17 cellular contexts compared by ENCODE assay signal in the genomic region with DNA sequence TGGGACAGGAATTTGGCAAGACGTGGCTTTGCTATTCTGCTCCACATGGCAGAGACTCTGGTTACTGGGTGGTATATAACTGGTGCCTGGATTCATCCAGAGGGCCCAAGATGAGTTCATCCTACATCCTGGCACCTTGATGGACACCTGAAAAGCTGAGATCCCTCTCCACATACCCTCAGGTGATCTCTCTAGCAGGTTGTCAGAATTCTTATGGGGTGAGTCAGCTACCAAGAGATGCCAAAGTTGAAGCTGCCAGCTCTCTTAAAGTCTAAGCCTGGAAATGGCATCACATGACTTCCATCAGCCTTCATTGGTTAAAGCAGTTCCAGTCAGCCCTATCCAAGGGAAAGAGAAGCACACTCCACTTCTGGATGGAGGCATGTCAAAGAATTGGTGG.
DNase-seq lines count a peak whose midpoint lies in the region; ATAC-seq and TF ChIP-seq lines count a peak whose summit lies in the region.
"Had no signal": no experiment of that assay in that cellular context is flagged by ENCODE, and none has a peak within 500 bp of the region (broad histone marks: within the 10 kb centered on the region; RNA-seq: fewer than 3 reads in every experiment).

No MANE protein-coding gene starts in this region.

- ATAC-seq in PC-3 (no peak), RWPE2 (ENCODE audit: low read depth) (peak; percentile 33; the same call in 2 of the 3 replicates), GM21576 (IDR thresholded peaks at IDR 0.05; ENCODE audit: unreplicated experiment) (no peak)

- H3K79me2 ChIP-seq in PC-3 (ENCODE audit: low read length) (no peaks in the 10 kb centered on the region), mesendoderm (ENCODE audit: control insufficient read depth, insufficient read depth, low read length) (no peaks in the 10 kb centered on the region)

- H2BK5ac ChIP-seq in mesendoderm (ENCODE audit: low read length), result no peak overlapping the region

- BruUV-seq in PC-3 (replicated peaks; lab: Mats Ljungman, UMichigan), result no TSS peak

- H3K4me3 ChIP-seq in PC-3 (ENCODE audit: low read length) (no peak overlapping the region), RWPE2 (ENCODE audit: severe bottlenecking) (no peak overlapping the region), epithelial cell of esophagus (ENCODE audit: low read length) (no peak overlapping the region), mesendoderm (ENCODE audit: low read length) (no peak overlapping the region)
- H3K4me3 ChIP-seq: HAP-1 had no signal

- no peak for TF ChIP-seq CTCF in PC-3 (conservative IDR thresholded peaks at IDR 0.05; ENCODE audit: low read depth, low read length)
- TF ChIP-seq CTCF in RWPE2 (IDR thresholded peaks at IDR 0.05; ENCODE audit: poor library complexity, severe bottlenecking), result no peak
- no peak for TF ChIP-seq CTCF in epithelial cell of esophagus (IDR thresholded peaks at IDR 0.05; ENCODE audit: insufficient read depth, low read depth, low read length, missing control alignments)

- H2BK120ac ChIP-seq in mesendoderm (ENCODE audit: low read depth, low read length), result no peak overlapping the region

- H4K8ac ChIP-seq in mesendoderm (ENCODE audit: low read depth, low read length), result no peak overlapping the region

- H3K9me3 ChIP-seq in PC-3 (ENCODE audit: low read length) (no peaks in the 10 kb centered on the region; the same call in 1 of the 2 replicates), RWPE2 (ENCODE audit: severe bottlenecking) (peaks cover 6% of the 10 kb centered on the region)
- H3K9me3 ChIP-seq: HAP-1 had no signal

- CTCF ChIA-PET in PC-3 (lab: Charles Lee), result no interaction called here

- H3K4me2 ChIP-seq in PC-3 (ENCODE audit: low read length) (no peak overlapping the region), mesendoderm (ENCODE audit: low read length) (no peak overlapping the region)

- H3K9ac ChIP-seq in PC-3 (ENCODE audit: low read length), result no peak overlapping the region
- no peak overlapping the region for H3K9ac ChIP-seq in mesendoderm (ENCODE audit: low read length)

- no peak overlapping the region for H2AK5ac ChIP-seq in mesendoderm (ENCODE audit: low read length)

- H4K5ac ChIP-seq in mesendoderm (ENCODE audit: low read length), result no peak overlapping the region

- no peak overlapping the region for H3K4ac ChIP-seq in mesendoderm (ENCODE audit: low read depth, low read length)

- H2BK15ac ChIP-seq in mesendoderm (replicated peaks; ENCODE audit: low read depth), result no peak overlapping the region

- POLR2A ChIA-PET in PC-3 (lab: Charles Lee; ENCODE audit: unreplicated experiment), result no interaction called here

- H3K79me1 ChIP-seq in mesendoderm (ENCODE audit: low read length), result no peaks in the 10 kb centered on the region

- no CpG with 5 or more reads among the region's 1 CpG for WGBS in mesendoderm (ENCODE audit: extremely low coverage, insufficient coverage, low lambda C conversion rate)

- no peak overlapping the region for H3K23ac ChIP-seq in mesendoderm (ENCODE audit: low read length)

- H4K20me1 ChIP-seq in PC-3 (ENCODE audit: low read length), result no peaks in the 10 kb centered on the region

- no peaks in the 10 kb centered on the region for H3K9me2 ChIP-seq in PC-3 (replicated peaks; ENCODE audit: low read length)

- no peak overlapping the region for H3K56ac ChIP-seq in mesendoderm (ENCODE audit: low read length)

- H3K27ac ChIP-seq in PC-3 (ENCODE audit: low read length), result no peak overlapping the region
- H3K27ac ChIP-seq in RWPE2 (ENCODE audit: poor library complexity, severe bottlenecking), result no peak overlapping the region
- H3K27ac ChIP-seq in mesendoderm (ENCODE audit: low read depth, low read length), result no peak overlapping the region

- intact Hi-C loops in PC-3 (cut with micrococcal nuclease), result no loop called here

- no peaks in the 10 kb centered on the region for H3F3A ChIP-seq in PC-3 (ENCODE audit: low read length, unreplicated experiment)

- H3K18ac ChIP-seq in mesendoderm (ENCODE audit: low read length), result no peak overlapping the region

- H3K36me3 ChIP-seq in PC-3 (ENCODE audit: low read depth, low read length), result no peaks in the 10 kb centered on the region
- no peaks in the 10 kb centered on the region for H3K36me3 ChIP-seq in RWPE2 (ENCODE audit: low read depth)
- H3K36me3 ChIP-seq in mesendoderm (ENCODE audit: control insufficient read depth, insufficient read depth, low read length), result no peaks in the 10 kb centered on the region
- H3K36me3 ChIP-seq: HAP-1 had no signal

- DNase-seq in PC-3 (peak; percentile 13), RWPE2 (ENCODE audit: low spot score) (no peak), epithelial cell of esophagus (ENCODE audit: low read depth) (peak; percentile 24), mesendoderm (peak; percentile 29), HUDEP-2 (lab: John Stamatoyannopoulos, UW; ENCODE audit: unreplicated experiment in 76 of 76) (no peak), DMS 273 treated with DMSO at 0.1 percent for 48 hours (lab: John Stamatoyannopoulos, UW) (no peak)
- DNase-seq: C1 segment of cervical spinal cord; Calu3; CD4-positive, alpha-beta memory T cell; COR-L47; DMS153; DMS79 treated with DMSO at 0.1 percent for 48 hours; GF-D8; GOT3; HFFc6 had no signal

- H3K27me3 ChIP-seq in PC-3 (ENCODE audit: low read length), result no peaks in the 10 kb centered on the region
- H3K27me3 ChIP-seq in RWPE2 (ENCODE audit: insufficient read depth, poor library complexity, severe bottlenecking), result no peaks in the 10 kb centered on the region
- no peaks in the 10 kb centered on the region for H3K27me3 ChIP-seq in mesendoderm (ENCODE audit: insufficient read depth, low read length, poor library complexity)

- H3K4me1 ChIP-seq in PC-3 (ENCODE audit: insufficient read depth, low read length), result no peaks in the 10 kb centered on the region
- H3K4me1 ChIP-seq in RWPE2 (ENCODE audit: insufficient read depth, poor library complexity, severe bottlenecking), result no peaks in the 10 kb centered on the region
- H3K4me1 ChIP-seq in mesendoderm (ENCODE audit: control insufficient read depth, low read depth, low read length), result no peaks in the 10 kb centered on the region
- H3K4me1 ChIP-seq: HAP-1 had no signal

- H2AFZ ChIP-seq in PC-3 (ENCODE audit: low read length), result no peak overlapping the region

Comparison
In these comparisons a context has a peak if more than half of its experiments do, and no peak if none do; other contexts are left out.
1. DNase-seq: peak in PC-3 (single experiment), epithelial cell of esophagus (single experiment) and mesendoderm (single experiment); none in RWPE2 (single experiment), HUDEP-2 (0 of 76) and DMS 273 treated with DMSO at 0.1 percent for 48 hours (single experiment).